ENCODE assay signal across 23 cellular contexts in genomic region chr12:46438256-46438655, GRCh38.
"Had no signal": no experiment of that assay in that cellular context is flagged by ENCODE, and none has a peak within 500 bp of the region (broad histone marks: within the 10 kb centered on the region; RNA-seq: fewer than 3 reads in every experiment).

No MANE protein-coding gene starts in this region.

- H3K9me3 Mint-ChIP-seq: activated CD8-positive, alpha-beta T cell treated with anti-CD3 and anti-CD28 coated beads for 36 hours; activated naive CD4-positive, alpha-beta T cell treated with anti-CD3 and anti-CD28 coated beads, Interleukin-2, amount 10 ng/mL, durations not matched to agents 7 days and 5 days; activated naive CD8-positive, alpha-beta T cell treated with anti-CD3 and anti-CD28 coated beads for 36 hours; activated T-cell treated with anti-CD3 and anti-CD28 coated beads, Interleukin-2, amount 50 U/mL, for 72 hours; activated T-helper 2 cell treated with anti-CD3 and anti-CD28 coated beads, Interferon-gamma antibody, Interleukin-2, Interleukin-4, amounts not matched to agents 10 μg/mL and 5 μg/mL and 100 μg/mL, durations not matched to agents 14 hours and 24 hours and 36 hours; T-helper 1 cell treated with Interleukin-12 subunit alpha and Interleukin-12 subunit beta and Interleukin-4 antibody, amounts not matched to agents 30 μg/mL and 1 μg/mL, for 36 hours had no signal

- DNase-seq: activated CD4-positive, alpha-beta T cell treated with anti-CD3 and anti-CD28 coated beads for 4 hours; activated CD8-positive, alpha-beta memory T cell treated with anti-CD3 and anti-CD28 coated beads, Interleukin-2, amount 50 U/mL, for 4 hours; activated CD8-positive, alpha-beta T cell treated with anti-CD3 and anti-CD28 coated beads for 36 hours; activated gamma-delta T cell treated with Interleukin-2 at 50 U/mL for 16 hours; activated naive CD4-positive, alpha-beta T cell treated with anti-CD3 and anti-CD28 coated beads, Interleukin-2, amount 10 ng/mL, durations not matched to agents 7 days and 5 days; activated naive CD8-positive, alpha-beta T cell treated with anti-CD3 and anti-CD28 coated beads for 36 hours; activated T-cell treated with anti-CD3 and anti-CD28 coated beads, Interleukin-2, amount 50 U/mL, for 72 hours; anterior cingulate cortex; cerebellar nuclear complex; MG63; MV-4-11; NCI-H1092 treated with DMSO at 0.1 percent for 48 hours; NCI-H1417 treated with DMSO at 0.1 percent for 48 hours; NCI-H1694; NCI-H2029; NCI-H2107; NCI-H2171 treated with DMSO at 0.1 percent for 48 hours; NCI-H226; NCI-H526; SHP77 treated with DMSO at 0.1 percent for 48 hours had no signal

- H3K27ac Mint-ChIP-seq: activated CD8-positive, alpha-beta T cell treated with anti-CD3 and anti-CD28 coated beads for 36 hours; activated naive CD4-positive, alpha-beta T cell treated with anti-CD3 and anti-CD28 coated beads, Interleukin-2, amount 10 ng/mL, durations not matched to agents 7 days and 5 days; activated naive CD8-positive, alpha-beta T cell treated with anti-CD3 and anti-CD28 coated beads for 36 hours; activated T-helper 2 cell treated with anti-CD3 and anti-CD28 coated beads, Interferon-gamma antibody, Interleukin-2, Interleukin-4, amounts not matched to agents 10 μg/mL and 5 μg/mL and 100 μg/mL, durations not matched to agents 14 hours and 24 hours and 36 hours; T-helper 1 cell treated with Interleukin-12 subunit alpha and Interleukin-12 subunit beta and Interleukin-4 antibody, amounts not matched to agents 30 μg/mL and 1 μg/mL, for 36 hours had no signal

- H3K27me3 Mint-ChIP-seq: activated CD8-positive, alpha-beta T cell treated with anti-CD3 and anti-CD28 coated beads for 36 hours; activated naive CD8-positive, alpha-beta T cell treated with anti-CD3 and anti-CD28 coated beads for 36 hours had no signal

- H3K4me3 Mint-ChIP-seq: activated CD8-positive, alpha-beta T cell treated with anti-CD3 and anti-CD28 coated beads for 36 hours; activated naive CD4-positive, alpha-beta T cell treated with anti-CD3 and anti-CD28 coated beads, Interleukin-2, amount 10 ng/mL, durations not matched to agents 7 days and 5 days; activated naive CD8-positive, alpha-beta T cell treated with anti-CD3 and anti-CD28 coated beads for 36 hours; activated T-cell treated with anti-CD3 and anti-CD28 coated beads, Interleukin-2, amount 50 U/mL, for 72 hours; T-helper 1 cell treated with Interleukin-12 subunit alpha and Interleukin-12 subunit beta and Interleukin-4 antibody, amounts not matched to agents 30 μg/mL and 1 μg/mL, for 36 hours had no signal

- H3K36me3 Mint-ChIP-seq: activated naive CD8-positive, alpha-beta T cell treated with anti-CD3 and anti-CD28 coated beads for 36 hours had no signal

- H3K27me3 ChIP-seq: MG63 had no signal

- H3K4me1 Mint-ChIP-seq: activated naive CD4-positive, alpha-beta T cell treated with anti-CD3 and anti-CD28 coated beads, Interleukin-2, amount 10 ng/mL, durations not matched to agents 7 days and 5 days had no signal

- ATAC-seq: activated CD4-positive, CD25-positive, alpha-beta regulatory T cell treated with anti-CD3 and anti-CD28 coated beads, Interleukin-2, amount 50 U/mL, for 24 hours; activated CD8-positive, alpha-beta T cell treated with anti-CD3 and anti-CD28 coated beads for 36 hours; activated T-cell treated with anti-CD3 and anti-CD28 coated beads, Interleukin-2, amount 50 U/mL, for 72 hours had no signal

- H3K9me3 ChIP-seq: MG63 had no signal

- H3K4me3 ChIP-seq: MG63 had no signal
